ENCODE assay signal across 9 cellular contexts in the genomic region with DNA sequence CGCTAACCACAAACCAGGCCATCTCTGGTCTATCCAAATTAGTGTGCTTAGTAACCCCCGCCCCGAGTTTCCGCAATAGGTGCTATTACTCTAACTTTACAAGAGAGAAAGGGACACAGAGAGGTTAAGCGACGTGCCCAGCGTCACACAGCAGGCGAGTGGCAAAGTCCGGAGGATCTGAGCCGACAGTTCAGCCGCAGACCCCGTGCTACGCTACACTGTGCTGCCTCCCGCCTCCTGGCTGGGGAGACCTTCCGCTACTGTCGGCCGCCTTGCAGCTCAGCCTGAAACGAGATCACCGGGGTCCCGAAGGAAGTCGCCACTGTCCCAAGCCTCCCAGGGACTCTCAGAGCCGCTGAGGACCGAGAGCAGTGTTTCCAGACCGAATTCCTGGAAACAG. TPM values are rescaled to one million over a fixed set of nuclear protein-coding genes. Genes with fewer than 3 reads are reported as not detected.
DNase-seq lines count a peak whose midpoint lies in the region; ATAC-seq and TF ChIP-seq lines count a peak whose summit lies in the region.
"Had no signal": no experiment of that assay in that cellular context is flagged by ENCODE, and none has a peak within 500 bp of the region (broad histone marks: within the 10 kb centered on the region; RNA-seq: fewer than 3 reads in every experiment).

No MANE protein-coding gene starts in this region.

- WGBS in body of pancreas, 2 donors, result 16 to 25% methylated on average over 16 to 24 of the region's 24 CpGs
- WGBS in urinary bladder, result 31% methylated on average over 24 of the region's 24 CpGs

- peaks cover 3% of the 10 kb centered on the region for H3K27me3 Mint-ChIP-seq in activated naive CD4-positive, alpha-beta T cell treated with anti-CD3 and anti-CD28 coated beads, Interleukin-2, amount 10 ng/mL, durations not matched to agents 7 days and 5 days
- no peaks in the 10 kb centered on the region for H3K27me3 Mint-ChIP-seq in memory B cell

- peaks cover 21% of the 10 kb centered on the region for H3K36me3 Mint-ChIP-seq in activated naive CD4-positive, alpha-beta T cell treated with anti-CD3 and anti-CD28 coated beads, Interleukin-2, amount 10 ng/mL, durations not matched to agents 7 days and 5 days
- peaks cover 14% of the 10 kb centered on the region for H3K36me3 Mint-ChIP-seq in memory B cell

- H3K4me1 Mint-ChIP-seq in activated naive CD4-positive, alpha-beta T cell treated with anti-CD3 and anti-CD28 coated beads, Interleukin-2, amount 10 ng/mL, durations not matched to agents 7 days and 5 days, result peaks cover 54% of the 10 kb centered on the region
- peaks cover 22% of the 10 kb centered on the region for H3K4me1 Mint-ChIP-seq in memory B cell

- TF ChIP-seq POLR2A in body of pancreas (IDR thresholded peaks at IDR 0.05), result no peak

- no peak for DNase-seq in activated naive CD4-positive, alpha-beta T cell treated with anti-CD3 and anti-CD28 coated beads, Interleukin-2, amount 10 ng/mL, durations not matched to agents 7 days and 5 days
- no peak for DNase-seq in activated naive CD4-positive, alpha-beta T cell treated with anti-CD3 and anti-CD28 coated beads, Interleukin-2, amount 50 U/mL, for 16 hours
- DNase-seq in body of pancreas (no peak), memory B cell (ENCODE audit: low spot score in 2 of 2) (no peak), NCI-H1436 treated with DMSO at 0.1 percent for 48 hours (lab: John Stamatoyannopoulos, UW) (no peak), MV-4-11 (lab: John Stamatoyannopoulos, UW) (no peak)
- DNase-seq: NCI-H2171 treated with DMSO at 0.1 percent for 48 hours had no signal

- H3K9me3 Mint-ChIP-seq in activated naive CD4-positive, alpha-beta T cell treated with anti-CD3 and anti-CD28 coated beads, Interleukin-2, amount 10 ng/mL, durations not matched to agents 7 days and 5 days, result no peaks in the 10 kb centered on the region
- H3K9me3 Mint-ChIP-seq in memory B cell, result no peaks in the 10 kb centered on the region

- no peak for TF ChIP-seq CTCF in body of pancreas (IDR thresholded peaks at IDR 0.05)

- CTCF ChIA-PET in activated naive CD4-positive, alpha-beta T cell treated with anti-CD3 and anti-CD28 coated beads, Interleukin-2, amount 10 ng/mL, durations not matched to agents 7 days and 5 days (lab: Charles Lee), result interaction anchor here (2.2 kb wide), 1 partner anchor 53 kb away, joined by 6 read pairs; a partner anchor contains a TSS

- H3K27ac ChIP-seq in body of pancreas (no peak overlapping the region), urinary bladder (ENCODE audit: low read depth) (no peak overlapping the region)

- H3K36me3 ChIP-seq in body of pancreas (replicated peaks in 1 of 2; ENCODE audit: insufficient read depth in 1 of 2, low read depth in 2 of 2), result peaks cover 0 to 18% of the 10 kb centered on the region in 2 donors
- H3K36me3 ChIP-seq in urinary bladder (ENCODE audit: insufficient read depth), result peaks cover 3% of the 10 kb centered on the region

- H3K27me3 ChIP-seq in body of pancreas, result no peaks in the 10 kb centered on the region

- H3K4me1 ChIP-seq in body of pancreas (peaks cover 56% of the 10 kb centered on the region), urinary bladder (ENCODE audit: insufficient read depth) (no peaks in the 10 kb centered on the region)

- intact Hi-C loops in body of pancreas (cut with DNase I), result loop anchor here (5.0 kb wide), 1 partner anchor 44 kb away; no protein-coding TSS in a partner anchor

- peak overlapping the region; percentile 88 for H3K4me3 Mint-ChIP-seq in activated naive CD4-positive, alpha-beta T cell treated with anti-CD3 and anti-CD28 coated beads, Interleukin-2, amount 10 ng/mL, durations not matched to agents 7 days and 5 days
- peak overlapping the region; percentile 85 for H3K4me3 Mint-ChIP-seq in memory B cell

- H3K27ac Mint-ChIP-seq in activated naive CD4-positive, alpha-beta T cell treated with anti-CD3 and anti-CD28 coated beads, Interleukin-2, amount 10 ng/mL, durations not matched to agents 7 days and 5 days, result peak overlapping the region; percentile 70
- no peak overlapping the region for H3K27ac Mint-ChIP-seq in memory B cell

- no peaks in the 10 kb centered on the region for H3K9me3 ChIP-seq in body of pancreas

- H3K4me3 ChIP-seq in body of pancreas (peak overlapping the region; percentile 71 to 100), urinary bladder (ENCODE audit: low read depth, low read length) (peak overlapping the region; percentile 97)

- ATAC-seq in body of pancreas, result no peak
- no peak for ATAC-seq in memory B cell (ENCODE audit: low read depth)
- no peak for ATAC-seq in GM18861 (IDR thresholded peaks at IDR 0.05; ENCODE audit: unreplicated experiment)

RNA-seq across cellular contexts. Expression of a gene that starts 0.8 kb away (rescaled TPM):
- total RNA-seq in body of pancreas (10 to 100 TPM; 66.3 to 72.9 TPM), urinary bladder (13.7 TPM)
- 55.6 TPM for polyA plus RNA-seq in urinary bladder

RNA-seq across cellular contexts. Expression of a gene that starts 27.1 kb away (rescaled TPM):
- total RNA-seq in body of pancreas (10 to 100 TPM; 25.7 to 52.7 TPM), urinary bladder (15.1 TPM)
- 54.9 TPM for polyA plus RNA-seq in urinary bladder

RNA-seq across cellular contexts. Expression of a gene that starts 44.1 kb away (rescaled TPM):
- total RNA-seq in body of pancreas (10 to 100 TPM; 23.3 to 26.7 TPM), urinary bladder (8.4 TPM)
- polyA plus RNA-seq in urinary bladder, result 40.0 TPM

RNA-seq across cellular contexts. Expression of a gene that starts 52.6 kb away (rescaled TPM):
- total RNA-seq in body of pancreas, result 10 to 100 TPM; 21.0 to 65.3 TPM
- total RNA-seq in urinary bladder, result 9.7 TPM
- polyA plus RNA-seq in urinary bladder, result 6.7 TPM
